10 cellular contexts compared by ENCODE assay signal in the genomic region with DNA sequence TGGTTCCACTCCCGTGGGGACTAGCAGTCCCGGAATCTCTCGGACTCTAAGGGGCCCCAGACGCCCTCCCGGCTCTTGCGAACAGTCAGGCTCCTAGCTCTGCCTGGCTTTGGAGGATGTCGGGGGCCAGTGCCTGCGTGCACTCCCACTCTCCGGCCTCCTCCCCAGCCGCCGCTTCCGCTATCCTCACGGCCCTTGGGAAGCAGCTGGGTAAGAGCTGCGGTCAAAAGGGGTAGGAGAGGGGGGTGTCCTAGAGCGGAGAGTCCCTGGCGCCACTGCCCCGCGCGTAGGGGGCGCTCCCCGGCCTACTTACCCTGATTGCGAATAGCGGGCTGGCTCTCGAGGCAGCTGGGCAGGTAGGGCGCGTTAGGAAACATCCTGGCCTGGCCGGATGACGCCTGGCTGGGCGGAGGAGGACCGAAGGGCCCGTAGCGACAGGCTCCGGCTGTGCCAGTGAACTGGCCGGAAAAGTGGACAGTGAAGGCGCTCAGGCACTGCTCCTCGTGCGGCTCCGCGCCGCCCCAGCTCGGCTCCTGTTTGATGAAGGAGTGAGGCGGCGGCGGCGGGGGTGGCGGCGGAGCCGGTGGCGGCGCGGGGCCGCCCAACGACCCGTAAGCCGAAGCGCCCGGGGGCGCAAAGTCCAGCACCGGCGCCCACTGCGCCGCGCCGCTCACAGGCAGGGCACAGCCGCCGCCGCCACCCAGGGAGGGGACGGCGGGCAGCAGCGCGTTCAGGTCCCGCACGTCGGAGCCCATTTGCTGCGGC. TPM values are rescaled to one million over a fixed set of nuclear protein-coding genes. Genes with fewer than 3 reads are reported as not detected.
DNase-seq lines count a peak whose midpoint lies in the region; ATAC-seq and TF ChIP-seq lines count a peak whose summit lies in the region.
"Had no signal": no experiment of that assay in that cellular context is flagged by ENCODE, and none has a peak within 500 bp of the region (broad histone marks: within the 10 kb centered on the region; RNA-seq: fewer than 3 reads in every experiment).

No MANE protein-coding gene starts in this region.

- H3K9me3 ChIP-seq in right atrium auricular region, result no peaks in the 10 kb centered on the region
- H3K9me3 ChIP-seq in subcutaneous abdominal adipose tissue (ENCODE audit: control insufficient read depth in 5 of 5, low read length in 5 of 5), result no peaks in the 10 kb centered on the region

- ATAC-seq in HG03460 (IDR thresholded peaks at IDR 0.05; ENCODE audit: unreplicated experiment), result no peak

- H3K27me3 ChIP-seq in right atrium auricular region (peaks cover 29 to 38% of the 10 kb centered on the region in 2 donors), subcutaneous abdominal adipose tissue (ENCODE audit: control insufficient read depth in 5 of 5, insufficient read depth in 4 of 5, low read length in 5 of 5) (peaks cover 40 to 90% (median 80%) of the 10 kb centered on the region in 5 donors)

- no peak overlapping the region for H3K9ac ChIP-seq in subcutaneous abdominal adipose tissue (ENCODE audit: low read length in 5 of 5)

- H3K27me3 Mint-ChIP-seq in T-helper 2 cell treated with Interferon-gamma antibody and Interleukin-4, amounts not matched to agents 5 μg/mL and 100 μg/mL, for 36 hours (ENCODE audit: low read depth), result peaks cover 92% of the 10 kb centered on the region
- H3K27me3 Mint-ChIP-seq in osteocyte (ENCODE audit: unreplicated experiment), result peaks cover 90% of the 10 kb centered on the region

- H3K36me3 Mint-ChIP-seq in T-helper 2 cell treated with Interferon-gamma antibody and Interleukin-4, amounts not matched to agents 5 μg/mL and 100 μg/mL, for 36 hours (ENCODE audit: low read depth), result peaks cover 6% of the 10 kb centered on the region
- H3K36me3 Mint-ChIP-seq in osteocyte (ENCODE audit: unreplicated experiment), result no peaks in the 10 kb centered on the region

- H3K27ac ChIP-seq in right atrium auricular region (peak overlapping the region; percentile 72 to 83), subcutaneous abdominal adipose tissue (ENCODE audit: low read depth, low read length) (no peak overlapping the region)

- peak overlapping the region; percentile 41 for H3K27ac Mint-ChIP-seq in T-helper 2 cell treated with Interferon-gamma antibody and Interleukin-4, amounts not matched to agents 5 μg/mL and 100 μg/mL, for 36 hours
- no peak overlapping the region for H3K27ac Mint-ChIP-seq in osteocyte (ENCODE audit: unreplicated experiment)

- peak in 1 of 2 donors; percentile 39 for TF ChIP-seq CTCF in right atrium auricular region (IDR thresholded peaks at IDR 0.05)
- no peak for TF ChIP-seq CTCF in osteocyte (IDR thresholded peaks at IDR 0.05)

- peaks cover 17% of the 10 kb centered on the region for H3K4me1 Mint-ChIP-seq in T-helper 2 cell treated with Interferon-gamma antibody and Interleukin-4, amounts not matched to agents 5 μg/mL and 100 μg/mL, for 36 hours (ENCODE audit: low read depth)
- H3K4me1 Mint-ChIP-seq in osteocyte (ENCODE audit: unreplicated experiment), result peaks cover 31% of the 10 kb centered on the region

- H3K4me3 Mint-ChIP-seq in T-helper 2 cell treated with Interferon-gamma antibody and Interleukin-4, amounts not matched to agents 5 μg/mL and 100 μg/mL, for 36 hours, result peak overlapping the region; percentile 26
- no peak overlapping the region for H3K4me3 Mint-ChIP-seq in osteocyte (ENCODE audit: unreplicated experiment)

- H3K4me1 ChIP-seq in right atrium auricular region (peaks cover 0 to 37% of the 10 kb centered on the region in 2 donors), subcutaneous abdominal adipose tissue (ENCODE audit: control insufficient read depth in 5 of 5, insufficient read depth in 5 of 5, low read length in 5 of 5) (peaks cover 0 to 57% (median 49%) of the 10 kb centered on the region in 5 donors)

- no peak for DNase-seq in T-helper 2 cell treated with Interferon-gamma antibody and Interleukin-4, amounts not matched to agents 5 μg/mL and 100 μg/mL, for 36 hours (ENCODE audit: low spot score)
- DNase-seq in T-helper 2 cell, result no peak
- peak; percentile 74 for DNase-seq in SKM-1 (lab: John Stamatoyannopoulos, UW; ENCODE audit: unreplicated experiment)
- DNase-seq in right atrium auricular region (ENCODE audit: low spot score), result no peak
- no peak for DNase-seq in osteocyte (ENCODE audit: extremely low spot score, unreplicated experiment)
- no peak for DNase-seq in head of caudate nucleus
- DNase-seq: activated naive CD4-positive, alpha-beta T cell treated with anti-CD3 and anti-CD28 coated beads, Interleukin-2, amount 50 U/mL, for 16 hours; NCI-H446 treated with DMSO at 0.1 percent for 48 hours had no signal

- no peaks in the 10 kb centered on the region for H3K9me3 Mint-ChIP-seq in T-helper 2 cell treated with Interferon-gamma antibody and Interleukin-4, amounts not matched to agents 5 μg/mL and 100 μg/mL, for 36 hours
- no peaks in the 10 kb centered on the region for H3K9me3 Mint-ChIP-seq in osteocyte (ENCODE audit: unreplicated experiment)

- intact Hi-C loops in head of caudate nucleus (cut with DNase I), result no loop called here

- peak overlapping the region; percentile 35 to 61 for H3K4me3 ChIP-seq in right atrium auricular region
- peak overlapping the region in 3 of 5 donors; percentile 30 to 54 (median 51) for H3K4me3 ChIP-seq in subcutaneous abdominal adipose tissue (ENCODE audit: low read depth in 1 of 5, low read length in 5 of 5)

- H3K36me3 ChIP-seq in right atrium auricular region (no peaks in the 10 kb centered on the region), subcutaneous abdominal adipose tissue (ENCODE audit: control insufficient read depth in 5 of 5, insufficient read depth in 5 of 5, low read length in 5 of 5) (no peaks in the 10 kb centered on the region)

RNA-seq across cellular contexts. Expression of a gene that starts 0.8 kb away (rescaled TPM):
- total RNA-seq in right atrium auricular region, result 10 to 100 TPM in 1 of 2 donors, 1 to 10 TPM in 1; 8.1 to 10.6 TPM
- total RNA-seq in osteocyte, result not detected in 2 replicates
